In genomic region chr9:85940275-85940831, GRCh38 we compare ENCODE assay signal across 8 cellular contexts. TPM values are rescaled to one million over a fixed set of nuclear protein-coding genes. Genes with fewer than 3 reads are reported as not detected.
DNase-seq lines count a peak whose midpoint lies in the region; ATAC-seq and TF ChIP-seq lines count a peak whose summit lies in the region.

No MANE protein-coding gene starts in this region.

- no peak overlapping the region for H3K9ac ChIP-seq in neuronal stem cell (ENCODE audit: low read depth, low read length, poor library complexity)

- H3K4me3 ChIP-seq in MG63 (peak overlapping the region; percentile 96), coronary artery (peak overlapping the region; percentile 85), neuronal stem cell (ENCODE audit: low read length in 2 of 2) (peak overlapping the region; percentile 78 to 86)

- H3K4me1 ChIP-seq in neuronal stem cell (ENCODE audit: control insufficient read depth in 2 of 2, insufficient read depth in 1 of 2, low read depth in 1 of 2, low read length in 2 of 2): peaks cover 3 to 5% of the 10 kb centered on the region in 2 donors

- H2BK12ac ChIP-seq in neuronal stem cell (ENCODE audit: low read length): no peak overlapping the region

- no peak overlapping the region for H2BK5ac ChIP-seq in neuronal stem cell (ENCODE audit: low read length)

- peak overlapping the region; percentile 81 for H2AFZ ChIP-seq in neuronal stem cell (ENCODE audit: low read length)

- H3K14ac ChIP-seq in neuronal stem cell (ENCODE audit: low read length): no peak overlapping the region

- H3K36me3 ChIP-seq in MG63 (peaks cover 34% of the 10 kb centered on the region), neuronal stem cell (replicated peaks in 1 of 2; ENCODE audit: control insufficient read depth in 2 of 2, insufficient read depth in 2 of 2, low read length in 2 of 2) (peaks cover 8 to 31% of the 10 kb centered on the region in 2 donors)

- no peaks in the 10 kb centered on the region for H3K9me3 ChIP-seq in MG63
- H3K9me3 ChIP-seq in neuronal stem cell (replicated peaks in 1 of 2; ENCODE audit: control insufficient read depth in 2 of 2, insufficient read depth in 1 of 2, low read depth in 1 of 2, low read length in 2 of 2): no peaks in the 10 kb centered on the region

- DNase-seq in Caki2 (ENCODE audit: low read depth) (peak; percentile 1), MG63 (no peak), coronary artery (ENCODE audit: low spot score) (no peak), neuronal stem cell (ENCODE audit: low spot score) (no peak), SIG-M5 (lab: John Stamatoyannopoulos, UW) (no peak), NCI-H748 (lab: John Stamatoyannopoulos, UW; ENCODE audit: unreplicated experiment) (no peak)

- H2AK5ac ChIP-seq in neuronal stem cell (ENCODE audit: low read depth, low read length): no peak overlapping the region

- no peak overlapping the region for H3K18ac ChIP-seq in neuronal stem cell (ENCODE audit: low read length)

- H3K27me3 ChIP-seq in MG63: no peaks in the 10 kb centered on the region
- H3K27me3 ChIP-seq in neuronal stem cell (ENCODE audit: control insufficient read depth in 3 of 3, insufficient read depth in 3 of 3, low read depth in 1 of 3, low read length in 3 of 3): no peaks in the 10 kb centered on the region

- no peaks in the 10 kb centered on the region for H3K79me1 ChIP-seq in neuronal stem cell (ENCODE audit: low read depth, low read length)

- no peak overlapping the region for H3K4ac ChIP-seq in neuronal stem cell (ENCODE audit: low read length)

- no peak overlapping the region for H2BK15ac ChIP-seq in neuronal stem cell (ENCODE audit: low read length)

- H2BK120ac ChIP-seq in neuronal stem cell (ENCODE audit: low read depth, low read length): no peak overlapping the region

- no peak for TF ChIP-seq CTCF in coronary artery (IDR thresholded peaks at IDR 0.05)

- in situ Hi-C loops in Caki2 (cut with HindIII; ENCODE audit: low pct_unique_long_range_greater_than_20kb, low sequenced_read_pairs): no loop called here

- peak overlapping the region; percentile 29 for H3K4me2 ChIP-seq in neuronal stem cell (ENCODE audit: insufficient read depth, low read length, poor library complexity, severe bottlenecking)

- no peak for ATAC-seq in HG03159 (IDR thresholded peaks at IDR 0.05; ENCODE audit: unreplicated experiment)
- no peak for ATAC-seq in HG03095 (IDR thresholded peaks at IDR 0.05; ENCODE audit: unreplicated experiment)

- no peak overlapping the region for H4K91ac ChIP-seq in neuronal stem cell (ENCODE audit: low read depth, low read length, poor library complexity)

- H4K8ac ChIP-seq in neuronal stem cell (ENCODE audit: low read depth, low read length): no peak overlapping the region

- WGBS in neuronal stem cell (ENCODE audit: extremely low coverage in 2 of 2, insufficient read length in 2 of 2, insufficient replicate concordance in 1 of 2), 2 donors: no CpG with 5 or more reads among the region's 13 CpGs

- H3K23ac ChIP-seq in neuronal stem cell (ENCODE audit: low read depth, low read length, poor library complexity): peak overlapping the region; percentile 92

- H3K27ac ChIP-seq in coronary artery: peak overlapping the region; percentile 93 to 94
- H3K27ac ChIP-seq in neuronal stem cell (replicated peaks; ENCODE audit: low read length): peak overlapping the region; percentile 81

RNA-seq across cellular contexts. Expression of gene NAA35, which starts 0.6 kb away (rescaled TPM):
- 5.9 and 6.8 TPM in 2 replicates for total RNA-seq in Caki2 (2014; rRNA removed; shearing (Covaris generic); ENCODE audit: low replicate concordance)
- total RNA-seq in MG63 (2014; rRNA removed; shearing (Covaris generic); ENCODE audit: low replicate concordance): 28.1 and 41.6 TPM in 2 replicates
- 29.1 TPM for polyA plus RNA-seq in neuronal stem cell (2013, experiment 1 of 2)
- polyA plus RNA-seq in neuronal stem cell (2013, experiment 2 of 2): 29.0 TPM
